In genomic region chr21:45262616-45263015, GRCh38 we compare ENCODE assay signal across 1 cellular context.
TF ChIP-seq lines count a peak whose summit lies in the region.

No MANE protein-coding gene starts in this region.

TF ChIP-seq in K562, 482 proteins besides CTCF, POLR2A, EP300 and RAD21 (continued from another document):
- no peak for TF ChIP-seq HDAC2 (IDR thresholded peaks at IDR 0.05)
- no peak for TF ChIP-seq ZFX (CRISPR knock-in tag; IDR thresholded peaks at IDR 0.05)
- no peak for TF ChIP-seq MLLT1 (IDR thresholded peaks at IDR 0.05)
- no peak for TF ChIP-seq SAP30 (IDR thresholded peaks at IDR 0.05; ENCODE audit: borderline replicate concordance, insufficient read depth, low read depth, low read length, poor library complexity, severe bottlenecking)
- TF ChIP-seq CSDE1 (IDR thresholded peaks at IDR 0.05) = no peak
- TF ChIP-seq USF1 (CRISPR knock-in tag; IDR thresholded peaks at IDR 0.05) = no peak
- TF ChIP-seq ZNF253 (CRISPR knock-in tag; conservative IDR thresholded peaks at IDR 0.05) = no peak
- no peak for TF ChIP-seq E4F1 (CRISPR knock-in tag; IDR thresholded peaks at IDR 0.05; ENCODE audit: borderline replicate concordance)
- TF ChIP-seq RFX7 (CRISPR knock-in tag; IDR thresholded peaks at IDR 0.05) = no peak
- TF ChIP-seq TBL1XR1 (IDR thresholded peaks at IDR 0.05; ENCODE audit: low read length in 2 of 2) = no peak
- no peak for TF ChIP-seq DIDO1 (tag; IDR thresholded peaks at IDR 0.05; ENCODE audit: low read depth)
- TF ChIP-seq ZNF592 (IDR thresholded peaks at IDR 0.05) = no peak
- no peak; the same call in 1 of the 2 replicates for TF ChIP-seq POLR2G (IDR thresholded peaks at IDR 0.05; ENCODE audit: low read depth, low read length)
